In the genomic region with DNA sequence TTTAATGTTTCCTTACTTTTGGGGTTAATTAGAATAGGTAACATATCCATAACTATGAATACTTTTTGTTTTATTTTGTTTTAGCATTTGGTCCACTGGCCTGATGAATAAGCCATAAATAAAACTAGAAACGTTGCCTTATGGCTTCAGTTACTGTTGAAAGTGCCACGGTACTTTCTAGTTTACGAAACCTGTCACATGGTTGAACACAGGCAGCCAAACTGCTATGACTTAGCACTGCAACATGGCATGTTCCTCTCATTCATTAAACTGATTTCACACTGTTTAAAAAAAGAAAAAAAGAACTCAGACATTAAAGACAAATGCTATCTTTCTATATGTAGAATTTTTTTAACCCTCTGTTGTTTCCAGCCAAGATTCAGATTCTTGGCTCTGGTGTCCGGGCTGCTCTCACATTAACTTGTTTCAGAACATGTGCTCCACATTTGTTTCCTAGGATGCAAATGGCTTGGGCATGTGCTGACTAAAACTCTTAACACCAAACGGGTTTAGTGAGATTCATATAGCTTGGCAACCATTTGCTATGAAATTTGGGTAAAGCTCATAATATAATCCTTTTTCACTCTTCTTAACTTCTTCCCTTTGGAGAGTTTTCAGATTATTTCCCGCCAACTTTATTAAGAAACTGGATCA, we compare ENCODE assay signal across 16 cellular contexts.
DNase-seq lines count a peak whose midpoint lies in the region; ATAC-seq, FAIRE-seq and TF ChIP-seq lines count a peak whose summit lies in the region.
"Had no signal": no experiment of that assay in that cellular context is flagged by ENCODE, and none has a peak within 500 bp of the region (broad histone marks: within the 10 kb centered on the region; RNA-seq: fewer than 3 reads in every experiment).

No MANE protein-coding gene starts in this region.

- no peaks in the 10 kb centered on the region for H3K9me3 ChIP-seq in GM12878 (replicated peaks; ENCODE audit: control insufficient read depth, insufficient read depth, low read length)
- H3K9me3 ChIP-seq in transverse colon: no peaks in the 10 kb centered on the region
- H3K9me3 ChIP-seq: sigmoid colon had no signal

- no TSS peak for BruUV-seq in GM12878 (replicated peaks; lab: Mats Ljungman, UMichigan)

- H3K4me2 ChIP-seq in GM12878 (ENCODE audit: control insufficient read depth, insufficient read depth): no peak overlapping the region

- H3K4me1 ChIP-seq in GM12878 (ENCODE audit: control insufficient read depth, insufficient read depth, low read length) (no peaks in the 10 kb centered on the region), transverse colon (no peaks in the 10 kb centered on the region)

- intact Hi-C loops in GM12878 (cut with micrococcal nuclease; ENCODE audit: unreplicated experiment) (no loop called here), transverse colon (cut with DNase I; ENCODE audit: low total_unique reads) (no loop called here)

- TF ChIP-seq RAD21 in GM12878 (IDR thresholded peaks at IDR 0.05; ENCODE audit: insufficient read depth, low read depth, low read length): no peak

- H3K27me3 ChIP-seq in GM12878 (replicated peaks in 1 of 2; ENCODE audit: control insufficient read depth in 2 of 2, insufficient read depth in 2 of 2, low read length in 1 of 2) (no peaks in the 10 kb centered on the region), transverse colon (no peaks in the 10 kb centered on the region)
- H3K27me3 ChIP-seq: sigmoid colon had no signal

- no peak for FAIRE-seq in GM12878 (lab: Jason Lieb, UNC)

- DNase-seq in GM12878 (ENCODE audit: low read depth, low spot score) (no peak), mucosa of gallbladder (ENCODE audit: low spot score) (peak; percentile 18), H4 (ENCODE audit: low spot score) (no peak), transverse colon (no peak)
- DNase-seq in stimulated activated CD4-positive, alpha-beta T cell treated with anti-CD3 and anti-CD28 coated beads, Interleukin-2, amount 100 ng/mL, for 24 hours: no peak
- DNase-seq: activated CD8-positive, alpha-beta memory T cell treated with anti-CD3 and anti-CD28 coated beads, Interleukin-2, amount 10 ng/mL, durations not matched to agents 7 days and 5 days; activated naive CD8-positive, alpha-beta T cell treated with anti-CD3 and anti-CD28 coated beads, Interleukin-2, amount 50 U/mL, for 24 hours; dermis blood vessel endothelial cell; GDM1; glutamatergic neuron; naive B cell; NCI-H1436 treated with DMSO at 0.1 percent for 48 hours; sigmoid colon had no signal

- H4K20me1 ChIP-seq in GM12878 (ENCODE audit: control insufficient read depth, insufficient read depth): no peaks in the 10 kb centered on the region

- CTCF ChIA-PET in GM12878 (lab: Yijun Ruan, JAX): interaction anchor here (0.6 kb wide), 2 partner anchors 31 to 1093 kb away, joined by 3 to 4 read pairs; no protein-coding TSS in a partner anchor

- 0 out of 2 replicates have a peak overlapping the region, but pooled peaks have one; percentile 44 for H2AFZ ChIP-seq in GM12878 (ENCODE audit: control insufficient read depth, low read depth, low read length)

- RAD21 ChIA-PET in GM12878 (lab: Charles Lee; ENCODE audit: unreplicated experiment): no interaction called here

- 10% methylated on average over 6 of the region's 6 CpGs for WGBS in GM12878 (ENCODE audit: insufficient coverage, insufficient replicate concordance, low lambda C conversion rate, missing lambda C conversion rate)
- 53 to 55% methylated on average over 5 to 6 of the region's 6 CpGs for WGBS in transverse colon (ENCODE audit: low coverage in 1 of 2), 2 donors

- TF ChIP-seq EP300 in GM12878 (IDR thresholded peaks at IDR 0.05; ENCODE audit: borderline replicate concordance in 1 of 2, control insufficient read depth in 1 of 2, low read depth in 2 of 2, low read length in 2 of 2) (no peak), transverse colon (IDR thresholded peaks at IDR 0.05; ENCODE audit: low read depth) (no peak)

- TF ChIP-seq CTCF in GM12878 (IDR thresholded peaks at IDR 0.05 in 2 of 3, conservative IDR thresholded peaks at IDR 0.05 in 1 of 3; ENCODE audit: control insufficient read depth in 2 of 3, extremely low read depth in 1 of 3, insufficient read depth in 1 of 3, low read depth in 3 of 3, low read length in 3 of 3): no peak
- no peak for TF ChIP-seq CTCF in transverse colon (IDR thresholded peaks at IDR 0.05)

- H3K27ac ChIP-seq in GM12878 (ENCODE audit: control insufficient read depth, insufficient read depth): no peak overlapping the region
- no peak overlapping the region for H3K27ac ChIP-seq in transverse colon
- H3K27ac ChIP-seq: sigmoid colon had no signal

- ATAC-seq in GM18498 (IDR thresholded peaks at IDR 0.05; ENCODE audit: unreplicated experiment) (peak; percentile 71), HG02798 (IDR thresholded peaks at IDR 0.05; ENCODE audit: poor library complexity, unreplicated experiment) (peak; percentile 53), GM12878 (peak; percentile 44; the same call in 1 of the 3 replicates), GM18873 (IDR thresholded peaks at IDR 0.05; ENCODE audit: low FRiP score, unreplicated experiment) (no peak)
- ATAC-seq: activated CD8-positive, alpha-beta memory T cell treated with anti-CD3 and anti-CD28 coated beads, Interleukin-2, amount 10 ng/mL, durations not matched to agents 7 days and 5 days; activated naive CD8-positive, alpha-beta T cell treated with anti-CD3 and anti-CD28 coated beads, Interleukin-2, amount 50 U/mL, for 24 hours had no signal

- TF ChIP-seq POLR2A in GM12878 (IDR thresholded peaks at IDR 0.05; ENCODE audit: low read depth, low read length): no peak
- no peak for TF ChIP-seq POLR2A in transverse colon (IDR thresholded peaks at IDR 0.05)

- SMC1A ChIA-PET in GM12878 (lab: Charles Lee; ENCODE audit: uncharacterized antibody, unreplicated experiment): no interaction called here

- H3K79me2 ChIP-seq in GM12878 (ENCODE audit: control insufficient read depth, insufficient read depth, low read length): no peaks in the 10 kb centered on the region

- in situ Hi-C loops in GM12878 (cut with MboI): no loop called here
- in situ Hi-C loops in transverse colon (cut with MboI; ENCODE audit: low pct_ligation_motif_present in 1 of 4, low pct_unique_long_range_greater_than_20kb in 1 of 4, low sequenced_read_pairs in 3 of 4): no loop called here

- no peak overlapping the region for H3K4me3 ChIP-seq in GM12878
- H3K4me3 ChIP-seq in transverse colon: no peak overlapping the region
- H3K4me3 ChIP-seq: sigmoid colon had no signal

- H3K36me3 ChIP-seq in GM12878 (ENCODE audit: control insufficient read depth in 2 of 2, insufficient read depth in 2 of 2, low read length in 1 of 2) (no peaks in the 10 kb centered on the region), transverse colon (no peaks in the 10 kb centered on the region)
- H3K36me3 ChIP-seq: sigmoid colon had no signal

- POLR2A ChIA-PET in GM12878 (lab: Charles Lee): no interaction called here

- no peak overlapping the region for H3K9ac ChIP-seq in GM12878 (ENCODE audit: control insufficient read depth, insufficient read depth, low read length)

TF ChIP-seq in GM12878, 131 proteins besides CTCF, POLR2A, EP300 and RAD21 (continues in another document):
- no peak for TF ChIP-seq MLLT1 (IDR thresholded peaks at IDR 0.05)
- no peak for TF ChIP-seq SUPT20H (IDR thresholded peaks at IDR 0.05; ENCODE audit: borderline replicate concordance, control insufficient read depth, low read depth, low read length)
- TF ChIP-seq STAT3 (IDR thresholded peaks at IDR 0.05; ENCODE audit: low read depth, low read length): no peak
- no peak for TF ChIP-seq NFIC (IDR thresholded peaks at IDR 0.05; ENCODE audit: low read depth, low read length)
- peak; percentile 54 for TF ChIP-seq RAD51 (IDR thresholded peaks at IDR 0.05)
- TF ChIP-seq, protein P1, sequence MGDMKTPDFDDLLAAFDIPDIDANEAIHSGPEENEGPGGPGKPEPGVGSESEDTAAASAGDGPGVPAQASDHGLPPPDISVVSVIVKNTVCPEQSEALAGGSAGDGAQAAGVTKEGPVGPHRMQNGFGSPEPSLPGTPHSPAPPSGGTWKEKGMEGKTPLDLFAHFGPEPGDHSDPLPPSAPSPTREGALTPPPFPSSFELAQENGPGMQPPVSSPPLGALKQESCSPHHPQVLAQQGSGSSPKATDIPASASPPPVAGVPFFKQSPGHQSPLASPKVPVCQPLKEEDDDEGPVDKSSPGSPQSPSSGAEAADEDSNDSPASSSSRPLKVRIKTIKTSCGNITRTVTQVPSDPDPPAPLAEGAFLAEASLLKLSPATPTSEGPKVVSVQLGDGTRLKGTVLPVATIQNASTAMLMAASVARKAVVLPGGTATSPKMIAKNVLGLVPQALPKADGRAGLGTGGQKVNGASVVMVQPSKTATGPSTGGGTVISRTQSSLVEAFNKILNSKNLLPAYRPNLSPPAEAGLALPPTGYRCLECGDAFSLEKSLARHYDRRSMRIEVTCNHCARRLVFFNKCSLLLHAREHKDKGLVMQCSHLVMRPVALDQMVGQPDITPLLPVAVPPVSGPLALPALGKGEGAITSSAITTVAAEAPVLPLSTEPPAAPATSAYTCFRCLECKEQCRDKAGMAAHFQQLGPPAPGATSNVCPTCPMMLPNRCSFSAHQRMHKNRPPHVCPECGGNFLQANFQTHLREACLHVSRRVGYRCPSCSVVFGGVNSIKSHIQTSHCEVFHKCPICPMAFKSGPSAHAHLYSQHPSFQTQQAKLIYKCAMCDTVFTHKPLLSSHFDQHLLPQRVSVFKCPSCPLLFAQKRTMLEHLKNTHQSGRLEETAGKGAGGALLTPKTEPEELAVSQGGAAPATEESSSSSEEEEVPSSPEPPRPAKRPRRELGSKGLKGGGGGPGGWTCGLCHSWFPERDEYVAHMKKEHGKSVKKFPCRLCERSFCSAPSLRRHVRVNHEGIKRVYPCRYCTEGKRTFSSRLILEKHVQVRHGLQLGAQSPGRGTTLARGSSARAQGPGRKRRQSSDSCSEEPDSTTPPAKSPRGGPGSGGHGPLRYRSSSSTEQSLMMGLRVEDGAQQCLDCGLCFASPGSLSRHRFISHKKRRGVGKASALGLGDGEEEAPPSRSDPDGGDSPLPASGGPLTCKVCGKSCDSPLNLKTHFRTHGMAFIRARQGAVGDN (IDR thresholded peaks at IDR 0.05): no peak
